In the genomic region with DNA sequence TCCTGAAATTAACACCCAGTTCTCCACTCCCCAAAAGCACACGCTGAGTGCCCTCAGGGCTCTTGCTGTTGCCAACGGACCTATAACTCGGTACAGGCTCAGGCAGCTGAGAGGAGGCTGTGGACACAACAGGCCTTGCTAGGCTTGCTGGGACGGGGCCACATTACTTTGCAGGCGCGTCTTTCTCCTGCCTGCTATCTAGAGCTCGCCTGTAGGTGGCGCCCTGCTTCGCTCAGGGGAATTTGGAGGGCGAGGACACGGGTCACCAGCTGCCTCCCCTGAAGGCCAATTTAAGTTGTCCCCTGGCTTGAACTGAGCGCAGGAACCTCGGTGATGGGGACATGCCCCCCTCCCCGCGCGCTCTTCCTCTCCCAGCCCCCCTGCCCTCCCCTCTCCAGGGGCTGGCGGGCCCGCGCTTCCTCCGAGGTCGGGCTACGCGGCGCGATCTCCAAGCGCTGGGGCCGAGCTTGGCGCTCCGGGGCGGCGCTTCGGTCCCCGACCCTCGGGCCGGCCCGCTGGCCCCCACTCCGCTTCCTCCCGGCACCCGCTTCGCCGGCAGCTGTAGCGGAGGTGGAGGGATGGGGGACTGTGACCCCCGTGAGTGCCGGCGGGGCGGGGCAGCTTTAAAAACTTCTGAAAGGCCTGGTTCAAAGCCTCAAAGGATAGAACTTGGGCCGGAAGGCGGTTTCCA, we compare ENCODE assay signal across 8 cellular contexts. TPM values are rescaled to one million over a fixed set of nuclear protein-coding genes. Genes with fewer than 3 reads are reported as not detected.
DNase-seq lines count a peak whose midpoint lies in the region; ATAC-seq lines count a peak whose summit lies in the region.

No MANE protein-coding gene starts in this region.

- intact Hi-C loops in right cardiac atrium (cut with DNase I) = loop anchor here (5.0 to 10.0 kb wide), 11 partner anchors 132 to 1075 kb away; no protein-coding TSS in a partner anchor

- under 1% methylated on average over 48 of the region's 48 CpGs for WGBS in right cardiac atrium
- under 1% methylated on average over 48 of the region's 48 CpGs for WGBS in urinary bladder

- H3K27ac ChIP-seq in right cardiac atrium (ENCODE audit: low read length) = peak overlapping the region; percentile 85
- H3K27ac ChIP-seq in urinary bladder (ENCODE audit: low read depth) = peak overlapping the region; percentile 55

- peak; percentile 69 for ATAC-seq in HG02610 (IDR thresholded peaks at IDR 0.05; ENCODE audit: unreplicated experiment)
- ATAC-seq in right cardiac atrium = peak; percentile 86 to 87

- no peaks in the 10 kb centered on the region for H3K27me3 ChIP-seq in right cardiac atrium (ENCODE audit: control insufficient read depth, insufficient read depth)

- no peaks in the 10 kb centered on the region for H3K36me3 ChIP-seq in urinary bladder (ENCODE audit: insufficient read depth)

- H3K4me3 ChIP-seq in right cardiac atrium (ENCODE audit: low read length) (peak overlapping the region; percentile 94), urinary bladder (ENCODE audit: low read depth, low read length) (peak overlapping the region; percentile 93)

- H3K9me3 ChIP-seq in right cardiac atrium (ENCODE audit: control insufficient read depth, low read length) = no peaks in the 10 kb centered on the region

- DNase-seq in GM03348 (ENCODE audit: low spot score) (peak; percentile 92), NCI-H1436 treated with DMSO at 0.1 percent for 48 hours (lab: John Stamatoyannopoulos, UW) (peak; percentile 56), T-helper 2 cell (peak; percentile 70 to 88 (median 81)), anterior cingulate cortex (lab: John Stamatoyannopoulos, UW) (peak; percentile 42 to 93 (median 87)), right cardiac atrium (peak; percentile 93 to 97 (median 97)), pulmonary artery endothelial cell (ENCODE audit: low read depth, low spot score) (peak; percentile 59)

- peaks cover 6% of the 10 kb centered on the region for H3K4me1 ChIP-seq in right cardiac atrium (ENCODE audit: control insufficient read depth, insufficient read depth, low read length)
- no peaks in the 10 kb centered on the region for H3K4me1 ChIP-seq in urinary bladder (ENCODE audit: insufficient read depth)

RNA-seq across cellular contexts. Expression of a gene that starts 32.4 kb away (rescaled TPM):
- total RNA-seq in right cardiac atrium (100 to 1,000 TPM; 108 to 127 (median 113) TPM), pulmonary artery endothelial cell (9.3 and 10.2 TPM in 2 replicates), urinary bladder (105 TPM)
- polyA plus RNA-seq in right cardiac atrium (15.9 TPM), urinary bladder (18.1 TPM)

Comparison
In these comparisons a context has a peak if more than half of its experiments do, and no peak if none do; other contexts are left out.
1. Peak in every context shown above with its lines: DNase-seq, ATAC-seq, H3K4me3 ChIP-seq and H3K27ac ChIP-seq.